ENCODE assay signal across 25 cellular contexts in genomic region chr2:208334230-208334629, GRCh38.
DNase-seq lines count a peak whose midpoint lies in the region; ATAC-seq and TF ChIP-seq lines count a peak whose summit lies in the region.
"Had no signal": no experiment of that assay in that cellular context is flagged by ENCODE, and none has a peak within 500 bp of the region (broad histone marks: within the 10 kb centered on the region; RNA-seq: fewer than 3 reads in every experiment).

No MANE protein-coding gene starts in this region.

- no peak overlapping the region for H3K4me2 ChIP-seq in osteoblast (ENCODE audit: insufficient read depth, low read length)
- H3K4me2 ChIP-seq: SK-N-SH had no signal

- intact Hi-C loops in CD4-positive, alpha-beta memory T cell (cut with micrococcal nuclease): no loop called here
- intact Hi-C loops in Panc1 (cut with micrococcal nuclease; ENCODE audit: unreplicated experiment) (no loop called here), psoas muscle (cut with DNase I) (loop anchor here in 1 of 2 donors (5.0 kb wide), 1 partner anchor 37 kb away; no protein-coding TSS in a partner anchor)

- H3K36me3 ChIP-seq in CD4-positive, alpha-beta memory T cell (ENCODE audit: insufficient read depth, low read length): peaks cover 51% of the 10 kb centered on the region
- peaks cover 54% of the 10 kb centered on the region for H3K36me3 ChIP-seq in Panc1 (ENCODE audit: control insufficient read depth, insufficient read depth, low read length)
- peaks cover 42% of the 10 kb centered on the region for H3K36me3 ChIP-seq in osteoblast (ENCODE audit: insufficient read depth, low read length)
- H3K36me3 ChIP-seq in psoas muscle (ENCODE audit: insufficient read depth in 1 of 2, low read depth in 1 of 2): peaks cover 6 to 96% of the 10 kb centered on the region in 2 donors

- H4K20me1 ChIP-seq in osteoblast (ENCODE audit: insufficient read depth, low read length): no peaks in the 10 kb centered on the region

- H3K4me3 Mint-ChIP-seq in CD4-positive, alpha-beta memory T cell: no peak overlapping the region
- H3K4me3 Mint-ChIP-seq: activated CD4-positive, alpha-beta memory T cell treated with anti-CD3 and anti-CD28 coated beads, Interleukin-2, amount 10 ng/mL, durations not matched to agents 7 days and 5 days; activated naive CD8-positive, alpha-beta T cell treated with anti-CD3 and anti-CD28 coated beads, Interleukin-2, amount 10 ng/mL, durations not matched to agents 7 days and 5 days; activated T-cell treated with anti-CD3 and anti-CD28 coated beads, Interleukin-2, amount 50 U/mL, for 4 hours; natural killer cell treated with Interleukin-12 subunit alpha and Interleukin-12 subunit beta and Interleukin-15 and Interleukin-18, amount 100 ng/mL, for 72 hours; T-helper 2 cell treated with Interferon-gamma antibody and Interleukin-4, amounts not matched to agents 5 μg/mL and 100 μg/mL, for 36 hours had no signal

- no TSS peak for BruUV-seq in Panc1 (replicated peaks; lab: Mats Ljungman, UMichigan)

- H3K4me3 ChIP-seq in CD4-positive, alpha-beta memory T cell (ENCODE audit: low read length in 2 of 2): no peak overlapping the region
- no peak overlapping the region for H3K4me3 ChIP-seq in Panc1 (ENCODE audit: low read depth in 2 of 2, low read length in 2 of 2)
- no peak overlapping the region for H3K4me3 ChIP-seq in osteoblast (ENCODE audit: insufficient read depth, low read length)
- H3K4me3 ChIP-seq in psoas muscle: no peak overlapping the region
- H3K4me3 ChIP-seq: gastrocnemius medialis, MG63, sigmoid colon, suprapubic skin had no signal

- H3K4me1 Mint-ChIP-seq in CD4-positive, alpha-beta memory T cell: peaks cover 0 to 3% (median 0%) of the 10 kb centered on the region in 4 donors
- H3K4me1 Mint-ChIP-seq: activated CD4-positive, alpha-beta memory T cell treated with anti-CD3 and anti-CD28 coated beads, Interleukin-2, amount 10 ng/mL, durations not matched to agents 7 days and 5 days; activated naive CD8-positive, alpha-beta T cell treated with anti-CD3 and anti-CD28 coated beads, Interleukin-2, amount 10 ng/mL, durations not matched to agents 7 days and 5 days had no signal

- ATAC-seq in Panc1 (peak; percentile 51; the same call in 1 of the 2 replicates), GM18861 (IDR thresholded peaks at IDR 0.05; ENCODE audit: unreplicated experiment) (no peak), psoas muscle (no peak)
- ATAC-seq: activated T-cell treated with anti-CD3 and anti-CD28 coated beads, Interleukin-2, amount 50 U/mL, for 4 hours; gastrocnemius medialis; natural killer cell treated with Interleukin-12 subunit alpha and Interleukin-12 subunit beta and Interleukin-15 and Interleukin-18, amount 100 ng/mL, for 72 hours had no signal

- no peaks in the 10 kb centered on the region for H3K4me1 ChIP-seq in CD4-positive, alpha-beta memory T cell (ENCODE audit: insufficient read depth, low read length)
- H3K4me1 ChIP-seq in Panc1 (ENCODE audit: control insufficient read depth, insufficient read depth, low read length): no peaks in the 10 kb centered on the region
- no peaks in the 10 kb centered on the region for H3K4me1 ChIP-seq in osteoblast (ENCODE audit: insufficient read depth, low read length)
- no peaks in the 10 kb centered on the region for H3K4me1 ChIP-seq in psoas muscle
- H3K4me1 ChIP-seq: gastrocnemius medialis, sigmoid colon, suprapubic skin had no signal

- CTCF ChIA-PET in CD4-positive, alpha-beta memory T cell (lab: Charles Lee; ENCODE audit: partially characterized antibody): no interaction called here
- CTCF ChIA-PET in Panc1 (lab: Charles Lee): no interaction called here

- in situ Hi-C loops in Panc1 (cut with HindIII; ENCODE audit: low pct_unique_long_range_greater_than_20kb, low sequenced_read_pairs): no loop called here

- H3K79me2 ChIP-seq in osteoblast (ENCODE audit: insufficient read depth, low read length): no peaks in the 10 kb centered on the region

- H3K9me3 Mint-ChIP-seq in CD4-positive, alpha-beta memory T cell: no peaks in the 10 kb centered on the region
- H3K9me3 Mint-ChIP-seq: activated CD4-positive, alpha-beta memory T cell treated with anti-CD3 and anti-CD28 coated beads, Interleukin-2, amount 10 ng/mL, durations not matched to agents 7 days and 5 days; activated naive CD8-positive, alpha-beta T cell treated with anti-CD3 and anti-CD28 coated beads, Interleukin-2, amount 10 ng/mL, durations not matched to agents 7 days and 5 days; activated T-cell treated with anti-CD3 and anti-CD28 coated beads, Interleukin-2, amount 50 U/mL, for 4 hours; natural killer cell treated with Interleukin-12 subunit alpha and Interleukin-12 subunit beta and Interleukin-15 and Interleukin-18, amount 100 ng/mL, for 72 hours; T-helper 2 cell treated with Interferon-gamma antibody and Interleukin-4, amounts not matched to agents 5 μg/mL and 100 μg/mL, for 36 hours had no signal

- no peaks in the 10 kb centered on the region for H3K9me3 ChIP-seq in CD4-positive, alpha-beta memory T cell (ENCODE audit: control insufficient read depth in 1 of 2, low read length in 2 of 2)
- H3K9me3 ChIP-seq in Panc1 (ENCODE audit: control insufficient read depth, insufficient read depth, low read depth, low read length): no peaks in the 10 kb centered on the region
- H3K9me3 ChIP-seq in osteoblast (ENCODE audit: low read depth, low read length): no peaks in the 10 kb centered on the region
- no peaks in the 10 kb centered on the region for H3K9me3 ChIP-seq in psoas muscle
- H3K9me3 ChIP-seq: gastrocnemius medialis, MG63, sigmoid colon, SK-N-SH, suprapubic skin had no signal

- no peak overlapping the region for H3K27ac ChIP-seq in CD4-positive, alpha-beta memory T cell (ENCODE audit: low read depth, low read length)
- no peak overlapping the region for H3K27ac ChIP-seq in Panc1 (ENCODE audit: low read length)
- H3K27ac ChIP-seq in osteoblast (ENCODE audit: low read depth, low read length): no peak overlapping the region
- no peak overlapping the region for H3K27ac ChIP-seq in psoas muscle
- H3K27ac ChIP-seq: gastrocnemius medialis, RWPE1, sigmoid colon, suprapubic skin had no signal

- TF ChIP-seq CTCF in Panc1 (IDR thresholded peaks at IDR 0.05) (no peak), osteoblast (IDR thresholded peaks at IDR 0.05; ENCODE audit: extremely low read depth, low read depth, low read length) (no peak), psoas muscle (IDR thresholded peaks at IDR 0.05) (no peak)

- no peak for DNase-seq in CD4-positive, alpha-beta memory T cell
- DNase-seq in Panc1 (ENCODE audit: low read depth, low spot score) (no peak), islet precursor cell (peak; percentile 65), osteoblast (ENCODE audit: insufficient read length, low spot score, missing footprints) (peak; percentile 25), NOMO-1 (lab: John Stamatoyannopoulos, UW; ENCODE audit: unreplicated experiment in 2 of 2) (no peak), psoas muscle (no peak)
- DNase-seq: activated CD4-positive, alpha-beta memory T cell treated with anti-CD3 and anti-CD28 coated beads, Interleukin-2, amount 10 ng/mL, durations not matched to agents 7 days and 5 days; activated naive CD8-positive, alpha-beta T cell treated with anti-CD3 and anti-CD28 coated beads, Interleukin-2, amount 10 ng/mL, durations not matched to agents 7 days and 5 days; activated T-cell treated with anti-CD3 and anti-CD28 coated beads, Interleukin-2, amount 50 U/mL, for 4 hours; cerebellar nuclear complex; DMS79; erythroblast; gastrocnemius medialis; MG63; NCI-H1436 treated with DMSO at 0.1 percent for 48 hours; NCI-H2171; NCI-H526 treated with DMSO at 0.1 percent for 48 hours; sigmoid colon; SK-N-SH; stimulated activated CD8-positive, alpha-beta memory T cell treated with anti-CD3 and anti-CD28 coated beads, Interleukin-4, amount 100 ng/mL, for 48 hours had no signal

- no peak overlapping the region for H2AFZ ChIP-seq in osteoblast (ENCODE audit: low read length)

- no peaks in the 10 kb centered on the region for H3K27me3 Mint-ChIP-seq in CD4-positive, alpha-beta memory T cell
- H3K27me3 Mint-ChIP-seq: activated CD4-positive, alpha-beta memory T cell treated with anti-CD3 and anti-CD28 coated beads, Interleukin-2, amount 10 ng/mL, durations not matched to agents 7 days and 5 days; activated naive CD8-positive, alpha-beta T cell treated with anti-CD3 and anti-CD28 coated beads, Interleukin-2, amount 10 ng/mL, durations not matched to agents 7 days and 5 days; natural killer cell treated with Interleukin-12 subunit alpha and Interleukin-12 subunit beta and Interleukin-15 and Interleukin-18, amount 100 ng/mL, for 72 hours had no signal

- peak overlapping the region in 4 of 7 donors; percentile 8 to 57 (median 36) for H3K27ac Mint-ChIP-seq in CD4-positive, alpha-beta memory T cell
- H3K27ac Mint-ChIP-seq: activated CD4-positive, alpha-beta memory T cell treated with anti-CD3 and anti-CD28 coated beads, Interleukin-2, amount 10 ng/mL, durations not matched to agents 7 days and 5 days; activated naive CD8-positive, alpha-beta T cell treated with anti-CD3 and anti-CD28 coated beads, Interleukin-2, amount 10 ng/mL, durations not matched to agents 7 days and 5 days; natural killer cell treated with Interleukin-12 subunit alpha and Interleukin-12 subunit beta and Interleukin-15 and Interleukin-18, amount 100 ng/mL, for 72 hours; T-helper 2 cell treated with Interferon-gamma antibody and Interleukin-4, amounts not matched to agents 5 μg/mL and 100 μg/mL, for 36 hours had no signal

- H3K27me3 ChIP-seq in CD4-positive, alpha-beta memory T cell (ENCODE audit: insufficient read depth, low read length): no peaks in the 10 kb centered on the region
- H3K27me3 ChIP-seq in Panc1 (ENCODE audit: control insufficient read depth, insufficient read depth, low read length): no peaks in the 10 kb centered on the region
- no peaks in the 10 kb centered on the region for H3K27me3 ChIP-seq in osteoblast (ENCODE audit: insufficient read depth, low read length)
- no peaks in the 10 kb centered on the region for H3K27me3 ChIP-seq in psoas muscle (ENCODE audit: insufficient read depth in 3 of 3, low read length in 2 of 3)
- H3K27me3 ChIP-seq: gastrocnemius medialis, MG63, sigmoid colon, suprapubic skin had no signal

- POLR2A ChIA-PET in CD4-positive, alpha-beta memory T cell (lab: Charles Lee; ENCODE audit: partially characterized antibody): no interaction called here
- POLR2A ChIA-PET in Panc1 (lab: Charles Lee): no interaction called here

- peaks cover 36 to 59% of the 10 kb centered on the region in 2 donors for H3K36me3 Mint-ChIP-seq in CD4-positive, alpha-beta memory T cell

Comparison
In these comparisons a context has a peak if more than half of its experiments do, and no peak if none do; other contexts are left out.
1. DNase-seq: peak in islet precursor cell (single experiment) and osteoblast (single experiment); none in CD4-positive, alpha-beta memory T cell (0 of 5), Panc1 (single experiment), NOMO-1 (0 of 2) and psoas muscle (0 of 2).